Comparison of ENCODE assay signal across 26 cellular contexts in the genomic region with DNA sequence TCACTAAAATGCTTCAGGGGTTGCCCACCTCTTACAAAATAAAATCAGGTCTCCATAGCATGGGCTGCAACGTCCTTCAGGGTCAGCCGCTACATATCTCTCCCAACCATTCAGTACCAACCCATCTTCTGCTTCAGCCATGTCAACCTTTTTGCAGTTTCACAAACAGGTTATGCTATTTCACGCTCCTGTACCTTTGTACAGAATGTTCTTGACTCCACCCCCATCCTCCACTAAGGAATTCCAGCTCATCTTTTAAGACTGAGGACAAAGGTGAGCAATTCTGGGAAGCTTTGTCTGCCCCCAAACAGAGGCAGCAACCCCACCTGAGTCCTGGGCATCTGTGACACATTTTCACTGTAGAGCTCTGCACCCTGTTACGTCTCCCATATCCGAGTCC. TPM values are rescaled to one million over a fixed set of nuclear protein-coding genes. Genes with fewer than 3 reads are reported as not detected.
"Had no signal": no experiment of that assay in that cellular context is flagged by ENCODE, and none has a peak within 500 bp of the region (broad histone marks: within the 10 kb centered on the region; RNA-seq: fewer than 3 reads in every experiment).

No MANE protein-coding gene starts in this region.

- H3K4me3 Mint-ChIP-seq: activated B cell treated with CpG ODN at 0.5 μM for 24 hours; activated CD8-positive, alpha-beta memory T cell treated with anti-CD3 and anti-CD28 coated beads, Interleukin-2, amount 10 ng/mL, durations not matched to agents 7 days and 5 days; activated CD8-positive, alpha-beta T cell treated with anti-CD3 and anti-CD28 coated beads, Interleukin-2, amount 10 ng/mL, durations not matched to agents 7 days and 5 days; effector memory CD8-positive, alpha-beta T cell; memory B cell; stimulated activated naive B cell treated with anti-CD40 and anti-IgM and Interleukin-4, amounts not matched to agents 10 μg/mL and 1 μg/mL and 100 μg/mL, for 72 hours; T-helper 2 cell treated with Interferon-gamma antibody and Interleukin-4, amounts not matched to agents 5 μg/mL and 100 μg/mL, for 36 hours had no signal

- H3K9ac ChIP-seq: neural progenitor cell had no signal

- H3K9me3 Mint-ChIP-seq: activated T-helper 2 cell treated with anti-CD3 and anti-CD28 coated beads, Interferon-gamma antibody, Interleukin-2, Interleukin-4, amounts not matched to agents 10 μg/mL and 5 μg/mL and 100 μg/mL, durations not matched to agents 14 hours and 24 hours and 36 hours; neural progenitor cell; T-helper 2 cell treated with Interferon-gamma antibody and Interleukin-4, amounts not matched to agents 5 μg/mL and 100 μg/mL, for 36 hours had no signal

- H3K4me3 ChIP-seq: colonic mucosa, dorsolateral prefrontal cortex, heart right ventricle, neural progenitor cell, smooth muscle cell, suprapubic skin, tibial nerve had no signal

- H2AFZ ChIP-seq: neural progenitor cell had no signal

- H3K36me3 Mint-ChIP-seq: activated CD8-positive, alpha-beta memory T cell treated with anti-CD3 and anti-CD28 coated beads, Interleukin-2, amount 10 ng/mL, durations not matched to agents 7 days and 5 days; memory B cell; naive thymus-derived CD8-positive, alpha-beta T cell; neural progenitor cell had no signal

- DNase-seq: activated B cell treated with CpG ODN at 0.5 μM for 24 hours; activated CD8-positive, alpha-beta memory T cell treated with anti-CD3 and anti-CD28 coated beads, Interleukin-2, amount 10 ng/mL, durations not matched to agents 7 days and 5 days; activated CD8-positive, alpha-beta T cell treated with anti-CD3 and anti-CD28 coated beads, Interleukin-2, amount 10 ng/mL, durations not matched to agents 7 days and 5 days; activated naive CD4-positive, alpha-beta T cell; activated T-cell treated with anti-CD3 and anti-CD28 coated beads, Interleukin-2, amount 50 U/mL, for 48 hours; cerebellar nuclear complex; colonic mucosa; dorsolateral prefrontal cortex; effector memory CD8-positive, alpha-beta T cell; foreskin keratinocyte; heart right ventricle; naive thymus-derived CD8-positive, alpha-beta T cell; occipital lobe; retina; stimulated activated CD4-positive, alpha-beta T cell treated with anti-CD3 and anti-CD28 coated beads, Interleukin-2, amount 100 ng/mL, for 24 hours; stimulated activated naive B cell treated with anti-CD40 and anti-IgM and Interleukin-4, amounts not matched to agents 10 μg/mL and 1 μg/mL and 100 μg/mL, for 72 hours; T-helper 1 cell had no signal

- H3K27ac ChIP-seq: colonic mucosa, dorsolateral prefrontal cortex, foreskin keratinocyte, heart right ventricle, neural progenitor cell, suprapubic skin, tibial nerve had no signal

- H3K9me3 ChIP-seq: colonic mucosa, heart right ventricle, suprapubic skin, tibial nerve had no signal

- ATAC-seq: activated CD8-positive, alpha-beta memory T cell treated with anti-CD3 and anti-CD28 coated beads, Interleukin-2, amount 10 ng/mL, durations not matched to agents 7 days and 5 days; activated CD8-positive, alpha-beta T cell treated with anti-CD3 and anti-CD28 coated beads, Interleukin-2, amount 10 ng/mL, durations not matched to agents 7 days and 5 days; activated naive CD4-positive, alpha-beta T cell treated with anti-CD3 and anti-CD28 coated beads, Interleukin-2, amount 50 U/mL, for 72 hours; effector memory CD8-positive, alpha-beta T cell; esophagus mucosa; foreskin keratinocyte; heart right ventricle; naive thymus-derived CD8-positive, alpha-beta T cell; stimulated activated naive B cell treated with anti-CD40 and anti-IgM and Interleukin-4, amounts not matched to agents 10 μg/mL and 1 μg/mL and 100 μg/mL, for 72 hours had no signal

- H3K4me1 ChIP-seq: colonic mucosa had no signal

- H3K27me3 ChIP-seq: colonic mucosa, foreskin keratinocyte, neural progenitor cell, suprapubic skin, tibial nerve had no signal

- H3K27ac Mint-ChIP-seq: activated B cell treated with CpG ODN at 0.5 μM for 24 hours; activated CD8-positive, alpha-beta memory T cell treated with anti-CD3 and anti-CD28 coated beads, Interleukin-2, amount 10 ng/mL, durations not matched to agents 7 days and 5 days; activated CD8-positive, alpha-beta T cell treated with anti-CD3 and anti-CD28 coated beads, Interleukin-2, amount 10 ng/mL, durations not matched to agents 7 days and 5 days; activated naive CD4-positive, alpha-beta T cell treated with anti-CD3 and anti-CD28 coated beads, Interleukin-2, amount 50 U/mL, for 72 hours; activated T-helper 2 cell treated with anti-CD3 and anti-CD28 coated beads, Interferon-gamma antibody, Interleukin-2, Interleukin-4, amounts not matched to agents 10 μg/mL and 5 μg/mL and 100 μg/mL, durations not matched to agents 14 hours and 24 hours and 36 hours; effector memory CD8-positive, alpha-beta T cell; memory B cell; naive thymus-derived CD8-positive, alpha-beta T cell; stimulated activated naive B cell treated with anti-CD40 and anti-IgM and Interleukin-4, amounts not matched to agents 10 μg/mL and 1 μg/mL and 100 μg/mL, for 72 hours; T-helper 2 cell treated with Interferon-gamma antibody and Interleukin-4, amounts not matched to agents 5 μg/mL and 100 μg/mL, for 36 hours had no signal

- H3K36me3 ChIP-seq: colonic mucosa, heart right ventricle, neural progenitor cell, suprapubic skin, tibial nerve had no signal

- H3K4me1 Mint-ChIP-seq: activated B cell treated with CpG ODN at 0.5 μM for 24 hours; memory B cell; stimulated activated naive B cell treated with anti-CD40 and anti-IgM and Interleukin-4, amounts not matched to agents 10 μg/mL and 1 μg/mL and 100 μg/mL, for 72 hours had no signal

- H3K4me2 ChIP-seq: neural progenitor cell had no signal

RNA-seq across cellular contexts. Expression of gene EVA1A, which starts 8.8 kb away (rescaled TPM):
- total RNA-seq: activated B cell treated with CpG ODN at 0.5 μM for 24 hours; activated CD8-positive, alpha-beta memory T cell treated with anti-CD3 and anti-CD28 coated beads, Interleukin-2, amount 10 ng/mL, durations not matched to agents 7 days and 5 days; activated CD8-positive, alpha-beta T cell treated with anti-CD3 and anti-CD28 coated beads, Interleukin-2, amount 10 ng/mL, durations not matched to agents 7 days and 5 days; activated T-helper 2 cell treated with anti-CD3 and anti-CD28 coated beads, Interferon-gamma antibody, Interleukin-2, Interleukin-4, amounts not matched to agents 10 μg/mL and 5 μg/mL and 100 μg/mL, durations not matched to agents 14 hours and 24 hours and 36 hours; naive thymus-derived CD8-positive, alpha-beta T cell had no signal
